1 cellular context compared by ENCODE assay signal in the genomic region with DNA sequence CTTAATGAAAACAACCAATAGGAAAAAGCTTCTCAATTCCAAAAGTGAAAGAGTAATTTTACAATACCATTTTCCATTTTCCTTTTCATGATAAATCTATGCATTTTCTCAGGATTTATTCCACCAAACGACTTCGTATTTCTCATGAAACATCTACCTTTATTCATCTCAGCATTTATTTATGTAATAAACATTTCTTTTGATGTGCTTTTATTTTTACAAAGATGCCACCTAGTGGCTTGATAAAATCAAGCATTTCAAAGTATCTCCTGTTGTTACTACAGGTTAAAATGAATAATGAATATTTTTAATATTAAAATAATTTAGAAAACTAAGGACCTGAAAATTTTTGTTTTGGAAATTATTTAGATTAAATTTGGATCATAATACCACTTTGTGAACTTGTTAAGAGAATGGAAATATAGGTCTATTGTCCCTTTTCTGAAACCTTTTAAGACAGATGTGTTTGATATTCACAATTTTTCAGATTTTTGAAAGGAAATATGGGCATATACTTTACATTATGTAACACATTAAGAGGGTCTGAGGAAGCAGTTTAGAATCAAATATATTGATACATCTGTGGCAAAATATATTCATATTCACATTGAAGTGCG.
TF ChIP-seq lines count a peak whose summit lies in the region.

No MANE protein-coding gene starts in this region.

TF ChIP-seq in HEK293, 187 proteins besides CTCF, POLR2A, EP300 and RAD21 (continued from another document):
- no peak for TF ChIP-seq KLF7 (tag by site-specific recombination; IDR thresholded peaks at IDR 0.05; ENCODE audit: borderline replicate concordance)
